Comparison of ENCODE assay signal across 8 cellular contexts in genomic region chr6:32839356-32839755, GRCh38. TPM values are rescaled to one million over a fixed set of nuclear protein-coding genes. Genes with fewer than 3 reads are reported as not detected.
A peak's percentile ranks its signal among the peaks of the same experiment; 100 is the strongest.
DNase-seq lines count a peak whose midpoint lies in the region; ATAC-seq, FAIRE-seq and TF ChIP-seq lines count a peak whose summit lies in the region.

No MANE protein-coding gene starts in this region.

- H3K79me2 ChIP-seq in GM12878 (ENCODE audit: control insufficient read depth, insufficient read depth, low read length) (peaks cover 60% of the 10 kb centered on the region), parathyroid adenoma (no peaks in the 10 kb centered on the region)

- no peaks in the 10 kb centered on the region for H3K9me3 Mint-ChIP-seq in IgD-negative memory B cell

- SMC1A ChIA-PET in GM12878 (lab: Charles Lee; ENCODE audit: uncharacterized antibody, unreplicated experiment) = interaction anchor here (1.0 to 6.8 kb wide), 28 partner anchors 8 to 169 kb away, joined by 3 to 226 read pairs (median 6); partner anchors contain the start of genes HLA-DMA, PSMB9 and TAP1

- H4K20me1 ChIP-seq in BLaER1 = no peaks in the 10 kb centered on the region
- no peaks in the 10 kb centered on the region for H4K20me1 ChIP-seq in GM12878 (ENCODE audit: control insufficient read depth, insufficient read depth)

- no TSS peak for BruUV-seq in GM12878 (replicated peaks; lab: Mats Ljungman, UMichigan)

- TF ChIP-seq CTCF in GM12878 (IDR thresholded peaks at IDR 0.05 in 2 of 3, conservative IDR thresholded peaks at IDR 0.05 in 1 of 3; ENCODE audit: control insufficient read depth in 2 of 3, extremely low read depth in 1 of 3, insufficient read depth in 1 of 3, low read depth in 3 of 3, low read length in 3 of 3) (no peak), parathyroid adenoma (IDR thresholded peaks at IDR 0.05) (no peak)

- ATAC-seq in GM12878 = no peak
- ATAC-seq in HG03520 (IDR thresholded peaks at IDR 0.05; ENCODE audit: unreplicated experiment) = no peak

- no peak for TF ChIP-seq EP300 in GM12878 (IDR thresholded peaks at IDR 0.05; ENCODE audit: borderline replicate concordance in 1 of 2, control insufficient read depth in 1 of 2, low read depth in 2 of 2, low read length in 2 of 2)

- H3K4me3 Mint-ChIP-seq in IgD-negative memory B cell = peak overlapping the region in 2 of 4 donors; percentile 22 to 95

- no peak for TF ChIP-seq RAD21 in GM12878 (IDR thresholded peaks at IDR 0.05; ENCODE audit: insufficient read depth, low read depth, low read length)

- RAD21 ChIA-PET in GM12878 (lab: Charles Lee; ENCODE audit: unreplicated experiment) = interaction anchor here (1.3 to 10.5 kb wide), 17 partner anchors 11 to 403 kb away, joined by 3 to 269 read pairs (median 11); partner anchors contain the start of genes HLA-DMA, HLA-DMB, PSMB9 and TAP1

- in situ Hi-C loops in GM12878 (cut with MboI) = no loop called here

- CTCF ChIA-PET in GM12878 (lab: Yijun Ruan, JAX) = interaction anchor here (0.7 to 10.7 kb wide), 34 partner anchors 11 to 426 kb away, joined by 3 to 311 read pairs (median 8); partner anchors contain the start of genes HLA-DMA, HLA-DMB, HLA-DOB and PSMB9

- TF ChIP-seq POLR2A in GM12878 (IDR thresholded peaks at IDR 0.05; ENCODE audit: low read depth, low read length) (no peak), GM12891 (IDR thresholded peaks at IDR 0.05; ENCODE audit: low read depth, low read length) (no peak)

- H3K4me3 ChIP-seq in BLaER1 (no peak overlapping the region), GM12878 (no peak overlapping the region), parathyroid adenoma (ENCODE audit: low read depth, low read length) (no peak overlapping the region)

- H3K9ac ChIP-seq in BLaER1 (no peak overlapping the region), GM12878 (ENCODE audit: control insufficient read depth, insufficient read depth, low read length) (no peak overlapping the region), parathyroid adenoma (no peak overlapping the region)

- peaks cover 68% of the 10 kb centered on the region for H3K4me1 ChIP-seq in BLaER1
- H3K4me1 ChIP-seq in GM12878 (ENCODE audit: control insufficient read depth, insufficient read depth, low read length) = peaks cover 53% of the 10 kb centered on the region
- H3K4me1 ChIP-seq in parathyroid adenoma = no peaks in the 10 kb centered on the region

- FAIRE-seq in GM12878 (lab: Jason Lieb, UNC) (no peak), GM12891 (lab: Jason Lieb, UNC) (no peak)

- DNase-seq in GM12878 (ENCODE audit: low read depth, low spot score) (no peak), occipital lobe (lab: John Stamatoyannopoulos, UW) (no peak), GM12891 (ENCODE audit: insufficient read length, low spot score) (no peak), hepatic stellate cell (ENCODE audit: low spot score) (no peak)

- H3K27me3 Mint-ChIP-seq in IgD-negative memory B cell = no peaks in the 10 kb centered on the region

- POLR2A ChIA-PET in GM12878 (lab: Charles Lee) = interaction anchor here (0.6 to 10.5 kb wide), 17 partner anchors 17 to 393 kb away, joined by 3 to 357 read pairs (median 4); partner anchors contain the start of genes HLA-DMB, PSMB9 and TAP1

- peaks cover 37% of the 10 kb centered on the region for H3K36me3 ChIP-seq in BLaER1
- H3K36me3 ChIP-seq in GM12878 (ENCODE audit: control insufficient read depth in 2 of 2, insufficient read depth in 2 of 2, low read length in 1 of 2) = peaks cover 7 to 37% of the 10 kb centered on the region in 2 experiments
- no peaks in the 10 kb centered on the region for H3K36me3 ChIP-seq in parathyroid adenoma (ENCODE audit: control insufficient read depth, insufficient read depth, low read length)

- H3K4me1 Mint-ChIP-seq in IgD-negative memory B cell = peaks cover 46 to 63% (median 57%) of the 10 kb centered on the region in 3 donors

- no peak overlapping the region for H3K27ac ChIP-seq in BLaER1
- H3K27ac ChIP-seq in GM12878 (ENCODE audit: control insufficient read depth, insufficient read depth) = no peak overlapping the region
- H3K27ac ChIP-seq in parathyroid adenoma = peak overlapping the region; percentile 89

- 83% methylated on average over 15 of the region's 15 CpGs for WGBS in GM12878 (ENCODE audit: insufficient coverage, insufficient replicate concordance, low lambda C conversion rate, missing lambda C conversion rate)

- H2AFZ ChIP-seq in GM12878 (ENCODE audit: control insufficient read depth, low read depth, low read length) (no peak overlapping the region), parathyroid adenoma (no peak overlapping the region)

- intact Hi-C loops in GM12878 (cut with micrococcal nuclease; ENCODE audit: unreplicated experiment) = loop anchor here (2.0 kb wide), 1 partner anchor 105 kb away; no protein-coding TSS in a partner anchor

- peak overlapping the region; percentile 95 to 98 (median 97) for H3K27ac Mint-ChIP-seq in IgD-negative memory B cell

- peak overlapping the region; percentile 94 for H3K4me2 ChIP-seq in BLaER1
- no peak overlapping the region for H3K4me2 ChIP-seq in GM12878 (ENCODE audit: control insufficient read depth, insufficient read depth)
- H3K4me2 ChIP-seq in parathyroid adenoma (ENCODE audit: low read length) = no peak overlapping the region

- peaks cover 15% of the 10 kb centered on the region for H3K36me3 Mint-ChIP-seq in IgD-negative memory B cell

- H3K27me3 ChIP-seq in BLaER1 (no peaks in the 10 kb centered on the region), GM12878 (replicated peaks in 1 of 2; ENCODE audit: control insufficient read depth in 2 of 2, insufficient read depth in 2 of 2, low read length in 1 of 2) (no peaks in the 10 kb centered on the region), parathyroid adenoma (ENCODE audit: control insufficient read depth, insufficient read depth, low read length) (no peaks in the 10 kb centered on the region)

- no peaks in the 10 kb centered on the region for H3K9me3 ChIP-seq in BLaER1
- H3K9me3 ChIP-seq in GM12878 (replicated peaks; ENCODE audit: control insufficient read depth, insufficient read depth, low read length) = no peaks in the 10 kb centered on the region
- no peaks in the 10 kb centered on the region for H3K9me3 ChIP-seq in parathyroid adenoma (ENCODE audit: control insufficient read depth, low read length)

RNA-seq across cellular contexts. Expression of gene TAP2, which starts 0.8 kb away (rescaled TPM):
- 26.8 TPM for polyA plus RNA-seq in IgD-negative memory B cell
- 57.5 and 70.6 TPM in 2 replicates for total RNA-seq in GM12878 (2013; cell fraction: nucleolus; rRNA removed)
- 58.1 and 60.3 TPM in 2 replicates for total RNA-seq in GM12878 (2014; rRNA removed)
- total RNA-seq in GM12878 (2014; rRNA removed; fragmentation: Illumina TruSeq; extraction: Trizol) = 31.9 and 37.2 TPM in 2 replicates
- total RNA-seq in GM12878 (2021) = 77.2 and 87.3 TPM in 2 replicates
- 17.3 TPM for polyA plus RNA-seq in GM12878 (2011; ENCODE audit: low read depth)
- 25.5 and 38.8 TPM in 2 replicates for polyA plus RNA-seq in GM12878 (2011; rRNA removed)
- 34.8 and 37.7 TPM in 2 replicates for polyA plus RNA-seq in GM12878 (2011; cell fraction: cytosol; rRNA removed)
- 129 and 147 TPM in 2 replicates for polyA plus RNA-seq in GM12878 (2011; cell fraction: nucleus; rRNA removed)
- polyA plus RNA-seq in GM12878 (2012) = 31.6 and 38.9 TPM in 2 replicates
- polyA plus RNA-seq in GM12878 (2014; fragmentation: Illumina TruSeq; extraction: Trizol) = 45.7 and 47.7 TPM in 2 replicates
- polyA plus RNA-seq in GM12878 (2014; fragmentation: Nextera tagmentation; extraction: Ambion mirVana) = 1 to 10 TPM; 5.3 to 6.7 TPM
- polyA plus RNA-seq in GM12878 (2014; rRNA removed) = 49.6 and 71.6 TPM in 2 replicates
- polyA plus RNA-seq in GM12878 (2016; fragmentation: Nextera tagmentation; extraction: Ambion mirVana) = 1 to 10 TPM; 8.3 to 9.0 TPM
- 36.8 and 38.2 TPM in 2 replicates for polyA minus RNA-seq in GM12878 (2011; rRNA and poly(A)+ RNA removed)
- 9.1 and 12.2 TPM in 2 replicates for polyA minus RNA-seq in GM12878 (2011; cell fraction: cytosol; rRNA and poly(A)+ RNA removed)
- 32.5 and 50.3 TPM in 2 replicates for polyA minus RNA-seq in GM12878 (2011; cell fraction: nucleus; rRNA and poly(A)+ RNA removed)
- 3.9 TPM for total RNA-seq in occipital lobe
- 43.1 TPM for polyA plus RNA-seq in GM12891 (2012; ENCODE audit: low read depth, missing spikeins)

RNA-seq across cellular contexts. Expression of gene PSMB8, which starts 4.5 kb away (rescaled TPM):
- 366 TPM for polyA plus RNA-seq in IgD-negative memory B cell
- 49.6 and 50.1 TPM in 2 replicates for total RNA-seq in GM12878 (2013; cell fraction: nucleolus; rRNA removed)
- 386 and 388 TPM in 2 replicates for total RNA-seq in GM12878 (2014; rRNA removed)
- 311 and 327 TPM in 2 replicates for total RNA-seq in GM12878 (2014; rRNA removed; fragmentation: Illumina TruSeq; extraction: Trizol)
- total RNA-seq in GM12878 (2021) = 366 TPM in 2 replicates
- polyA plus RNA-seq in GM12878 (2011; ENCODE audit: low read depth) = 129 TPM
- polyA plus RNA-seq in GM12878 (2011; rRNA removed) = 321 and 384 TPM in 2 replicates
- polyA plus RNA-seq in GM12878 (2011; cell fraction: cytosol; rRNA removed) = 482 and 548 TPM in 2 replicates
- 310 and 330 TPM in 2 replicates for polyA plus RNA-seq in GM12878 (2011; cell fraction: nucleus; rRNA removed)
- polyA plus RNA-seq in GM12878 (2012) = 201 TPM in 2 replicates
- 272 and 304 TPM in 2 replicates for polyA plus RNA-seq in GM12878 (2014; fragmentation: Illumina TruSeq; extraction: Trizol)
- polyA plus RNA-seq in GM12878 (2014; fragmentation: Nextera tagmentation; extraction: Ambion mirVana) = 100 to 1,000 TPM; 353 to 557 TPM
- 374 and 411 TPM in 2 replicates for polyA plus RNA-seq in GM12878 (2014; rRNA removed)
- polyA plus RNA-seq in GM12878 (2016; fragmentation: Nextera tagmentation; extraction: Ambion mirVana) = 100 to 1,000 TPM; 495 to 538 TPM
- polyA minus RNA-seq in GM12878 (2011; rRNA and poly(A)+ RNA removed) = 253 and 255 TPM in 2 replicates
- polyA minus RNA-seq in GM12878 (2011; cell fraction: cytosol; rRNA and poly(A)+ RNA removed) = 49.0 and 55.5 TPM in 2 replicates
- 48.2 and 65.3 TPM in 2 replicates for polyA minus RNA-seq in GM12878 (2011; cell fraction: nucleus; rRNA and poly(A)+ RNA removed)
- total RNA-seq in occipital lobe = 5.3 TPM
- polyA plus RNA-seq in GM12891 (2012; ENCODE audit: low read depth, missing spikeins) = 241 TPM

RNA-seq across cellular contexts. Expression of gene TAP1, which starts 14.1 kb away (rescaled TPM):
- 219 TPM for polyA plus RNA-seq in IgD-negative memory B cell
- total RNA-seq in GM12878 (2013; cell fraction: nucleolus; rRNA removed) = 96.1 and 104 TPM in 2 replicates
- 179 and 183 TPM in 2 replicates for total RNA-seq in GM12878 (2014; rRNA removed)
- total RNA-seq in GM12878 (2014; rRNA removed; fragmentation: Illumina TruSeq; extraction: Trizol) = 103 and 108 TPM in 2 replicates
- total RNA-seq in GM12878 (2021) = 177 and 194 TPM in 2 replicates
- polyA plus RNA-seq in GM12878 (2011; ENCODE audit: low read depth) = 87.7 TPM
- 136 and 198 TPM in 2 replicates for polyA plus RNA-seq in GM12878 (2011; rRNA removed)
- polyA plus RNA-seq in GM12878 (2011; cell fraction: cytosol; rRNA removed) = 194 and 208 TPM in 2 replicates
- polyA plus RNA-seq in GM12878 (2011; cell fraction: nucleus; rRNA removed) = 238 and 367 TPM in 2 replicates
- 170 and 179 TPM in 2 replicates for polyA plus RNA-seq in GM12878 (2012)
- polyA plus RNA-seq in GM12878 (2014; fragmentation: Illumina TruSeq; extraction: Trizol) = 107 and 126 TPM in 2 replicates
- polyA plus RNA-seq in GM12878 (2014; fragmentation: Nextera tagmentation; extraction: Ambion mirVana) = 10 to 100 TPM; 33.4 to 60.0 TPM
- polyA plus RNA-seq in GM12878 (2014; rRNA removed) = 160 and 161 TPM in 2 replicates
- 100 to 1,000 TPM; 230 to 249 TPM for polyA plus RNA-seq in GM12878 (2016; fragmentation: Nextera tagmentation; extraction: Ambion mirVana)
- 154 and 194 TPM in 2 replicates for polyA minus RNA-seq in GM12878 (2011; rRNA and poly(A)+ RNA removed)
- 60.6 and 63.3 TPM in 2 replicates for polyA minus RNA-seq in GM12878 (2011; cell fraction: cytosol; rRNA and poly(A)+ RNA removed)
- 62.0 and 67.4 TPM in 2 replicates for polyA minus RNA-seq in GM12878 (2011; cell fraction: nucleus; rRNA and poly(A)+ RNA removed)
- 7.5 TPM for total RNA-seq in occipital lobe
- 128 TPM for polyA plus RNA-seq in GM12891 (2012; ENCODE audit: low read depth, missing spikeins)

RNA-seq across cellular contexts. Expression of gene PSMB9, which starts 14.6 kb away (rescaled TPM):
- polyA plus RNA-seq in IgD-negative memory B cell (695 TPM), GM12878 (2011; rRNA removed) (253 and 359 TPM in 2 replicates), GM12878 (2014; fragmentation: Illumina TruSeq; extraction: Trizol) (86.8 and 181 TPM in 2 replicates), GM12878 (2014; fragmentation: Nextera tagmentation; extraction: Ambion mirVana) (100 to 1,000 TPM; 202 to 299 TPM), GM12878 (2014; rRNA removed) (341 and 375 TPM in 2 replicates), GM12878 (2016; fragmentation: Nextera tagmentation; extraction: Ambion mirVana) (100 to 1,000 TPM; 483 to 517 TPM)
- total RNA-seq in GM12878 (2013; cell fraction: nucleolus; rRNA removed) = 21.6 and 24.8 TPM in 2 replicates
- total RNA-seq in GM12878 (2014; rRNA removed) (251 and 255 TPM in 2 replicates), GM12878 (2014; rRNA removed; fragmentation: Illumina TruSeq; extraction: Trizol) (167 and 171 TPM in 2 replicates), GM12878 (2021) (237 and 271 TPM in 2 replicates), occipital lobe (5.8 TPM)
- 109 TPM for polyA plus RNA-seq in GM12878 (2011; ENCODE audit: low read depth)
- 446 and 599 TPM in 2 replicates for polyA plus RNA-seq in GM12878 (2011; cell fraction: cytosol; rRNA removed)
- polyA plus RNA-seq in GM12878 (2011; cell fraction: nucleus; rRNA removed) = 215 and 228 TPM in 2 replicates
- 183 and 244 TPM in 2 replicates for polyA plus RNA-seq in GM12878 (2012)
- 185 and 260 TPM in 2 replicates for polyA minus RNA-seq in GM12878 (2011; rRNA and poly(A)+ RNA removed)
- 78.0 and 81.2 TPM in 2 replicates for polyA minus RNA-seq in GM12878 (2011; cell fraction: cytosol; rRNA and poly(A)+ RNA removed)
- 34.8 and 51.7 TPM in 2 replicates for polyA minus RNA-seq in GM12878 (2011; cell fraction: nucleus; rRNA and poly(A)+ RNA removed)
- 292 TPM for polyA plus RNA-seq in GM12891 (2012; ENCODE audit: low read depth, missing spikeins)

RNA-seq across cellular contexts. Expression of gene HLA-DOB, which starts 22.6 kb away (rescaled TPM):
- polyA plus RNA-seq in IgD-negative memory B cell (368 TPM), GM12878 (2011; rRNA removed) (32.7 and 41.1 TPM in 2 replicates), GM12878 (2014; fragmentation: Illumina TruSeq; extraction: Trizol) (47.8 and 63.6 TPM in 2 replicates), GM12878 (2014; fragmentation: Nextera tagmentation; extraction: Ambion mirVana) (10 to 100 TPM; 75.6 to 79.1 TPM), GM12878 (2014; rRNA removed) (30.6 and 35.5 TPM in 2 replicates), GM12878 (2016; fragmentation: Nextera tagmentation; extraction: Ambion mirVana) (10 to 100 TPM; 27.4 to 29.6 TPM)
- total RNA-seq in GM12878 (2013; cell fraction: nucleolus; rRNA removed) = 13.7 and 16.5 TPM in 2 replicates
- total RNA-seq in GM12878 (2014; rRNA removed) (38.4 and 43.5 TPM in 2 replicates), GM12878 (2014; rRNA removed; fragmentation: Illumina TruSeq; extraction: Trizol) (33.3 and 38.1 TPM in 2 replicates), GM12878 (2021) (30.3 and 31.5 TPM in 2 replicates), occipital lobe (not detected)
- polyA plus RNA-seq in GM12878 (2011; ENCODE audit: low read depth) = 62.1 TPM
- 25.8 and 29.7 TPM in 2 replicates for polyA plus RNA-seq in GM12878 (2011; cell fraction: cytosol; rRNA removed)
- polyA plus RNA-seq in GM12878 (2011; cell fraction: nucleus; rRNA removed) = 55.6 and 69.1 TPM in 2 replicates
- polyA plus RNA-seq in GM12878 (2012) = 50.2 and 60.2 TPM in 2 replicates
- polyA minus RNA-seq in GM12878 (2011; rRNA and poly(A)+ RNA removed) = 13.2 and 15.1 TPM in 2 replicates
- polyA minus RNA-seq in GM12878 (2011; cell fraction: cytosol; rRNA and poly(A)+ RNA removed) = 1.5 and 3.5 TPM in 2 replicates
- 8.5 and 10.1 TPM in 2 replicates for polyA minus RNA-seq in GM12878 (2011; cell fraction: nucleus; rRNA and poly(A)+ RNA removed)
- 74.3 TPM for polyA plus RNA-seq in GM12891 (2012; ENCODE audit: low read depth, missing spikeins)

Comparison
In these comparisons a context has a peak if more than half of its experiments do, and no peak if none do; other contexts are left out.
1. RNA of gene TAP1, which starts 14.1 kb away (total RNA-seq): 96.1 to 194 TPM in GM12878; 7.5 TPM in occipital lobe (single experiment); every median in the first group is over 10 times any median in the second.